19 cellular contexts compared by ENCODE assay signal in genomic region chr12:49560695-49561094, GRCh38. TPM values are rescaled to one million over a fixed set of nuclear protein-coding genes. Genes with fewer than 3 reads are reported as not detected.
DNase-seq lines count a peak whose midpoint lies in the region; ATAC-seq, FAIRE-seq and TF ChIP-seq lines count a peak whose summit lies in the region.
"Had no signal": no experiment of that assay in that cellular context is flagged by ENCODE, and none has a peak within 500 bp of the region (broad histone marks: within the 10 kb centered on the region; RNA-seq: fewer than 3 reads in every experiment).

No MANE protein-coding gene starts in this region.

- CTCF ChIA-PET in activated naive CD4-positive, alpha-beta T cell treated with anti-CD3 and anti-CD28 coated beads, Interleukin-2, amount 10 ng/mL, durations not matched to agents 7 days and 5 days (lab: Charles Lee), result interaction anchor here (0.8 to 0.9 kb wide), 2 partner anchors 20 to 203 kb away, joined by 3 to 4 read pairs; no protein-coding TSS in a partner anchor
- CTCF ChIA-PET in activated naive CD4-positive, alpha-beta T cell treated with anti-CD3 and anti-CD28 coated beads for 36 hours (lab: Charles Lee), result interaction anchor here (1.7 kb wide), 1 partner anchor 11 kb away, joined by 4 read pairs; no protein-coding TSS in a partner anchor

- H3K27ac Mint-ChIP-seq in activated naive CD4-positive, alpha-beta T cell treated with anti-CD3 and anti-CD28 coated beads, Interleukin-2, amount 10 ng/mL, durations not matched to agents 7 days and 5 days, result peak overlapping the region; percentile 73
- no peak overlapping the region for H3K27ac Mint-ChIP-seq in activated naive CD4-positive, alpha-beta T cell treated with anti-CD3 and anti-CD28 coated beads for 36 hours
- H3K27ac Mint-ChIP-seq in activated T-helper 17 cell treated with anti-CD3 and anti-CD28 coated beads, Interleukin-2, amount 50 U/mL, for 72 hours, result peak overlapping the region; percentile 22
- H3K27ac Mint-ChIP-seq in stimulated activated naive CD8-positive, alpha-beta T cell treated with anti-CD3 and anti-CD28 coated beads, Interleukin-15, Interleukin-2, amounts not matched to agents 100 ng/mL and 50 ng/mL, for 24 hours, result peak overlapping the region; percentile 66

- no peaks in the 10 kb centered on the region for H3K27me3 Mint-ChIP-seq in activated naive CD4-positive, alpha-beta T cell treated with anti-CD3 and anti-CD28 coated beads, Interleukin-2, amount 10 ng/mL, durations not matched to agents 7 days and 5 days
- H3K27me3 Mint-ChIP-seq in activated naive CD4-positive, alpha-beta T cell treated with anti-CD3 and anti-CD28 coated beads for 36 hours (ENCODE audit: low read depth), result no peaks in the 10 kb centered on the region
- H3K27me3 Mint-ChIP-seq in activated T-helper 17 cell treated with anti-CD3 and anti-CD28 coated beads, Interleukin-2, amount 50 U/mL, for 72 hours, result no peaks in the 10 kb centered on the region
- H3K27me3 Mint-ChIP-seq in stimulated activated naive CD8-positive, alpha-beta T cell treated with anti-CD3 and anti-CD28 coated beads, Interleukin-15, Interleukin-2, amounts not matched to agents 100 ng/mL and 50 ng/mL, for 24 hours, result no peaks in the 10 kb centered on the region
- H3K27me3 Mint-ChIP-seq: CD4-positive, alpha-beta memory T cell had no signal

- intact Hi-C loops in activated naive CD4-positive, alpha-beta T cell treated with anti-CD3 and anti-CD28 coated beads for 36 hours (cut with micrococcal nuclease), result no loop called here
- intact Hi-C loops in kidney (cut with DNase I), result no loop called here

- H3K27ac ChIP-seq in kidney (ENCODE audit: low read depth in 2 of 2, low read length in 2 of 2), result no peak overlapping the region
- H3K27ac ChIP-seq: BLaER1 had no signal

- no peak overlapping the region for H3K4me3 ChIP-seq in kidney (ENCODE audit: low read length in 2 of 2)
- H3K4me3 ChIP-seq: BLaER1 had no signal

- peaks cover 14 to 15% of the 10 kb centered on the region in 2 donors for H3K4me1 ChIP-seq in kidney (ENCODE audit: control insufficient read depth in 1 of 2, insufficient read depth in 1 of 2, low read depth in 1 of 2, low read length in 2 of 2)

- no peaks in the 10 kb centered on the region for H3K9me3 Mint-ChIP-seq in activated naive CD4-positive, alpha-beta T cell treated with anti-CD3 and anti-CD28 coated beads, Interleukin-2, amount 10 ng/mL, durations not matched to agents 7 days and 5 days
- no peaks in the 10 kb centered on the region for H3K9me3 Mint-ChIP-seq in activated naive CD4-positive, alpha-beta T cell treated with anti-CD3 and anti-CD28 coated beads for 36 hours
- no peaks in the 10 kb centered on the region for H3K9me3 Mint-ChIP-seq in activated T-helper 17 cell treated with anti-CD3 and anti-CD28 coated beads, Interleukin-2, amount 50 U/mL, for 72 hours
- no peaks in the 10 kb centered on the region for H3K9me3 Mint-ChIP-seq in stimulated activated naive CD8-positive, alpha-beta T cell treated with anti-CD3 and anti-CD28 coated beads, Interleukin-15, Interleukin-2, amounts not matched to agents 100 ng/mL and 50 ng/mL, for 24 hours
- H3K9me3 Mint-ChIP-seq: CD4-positive, alpha-beta memory T cell had no signal

- peaks cover 41 to 62% of the 10 kb centered on the region in 2 donors for H3K36me3 ChIP-seq in kidney (ENCODE audit: control insufficient read depth in 1 of 2, insufficient read depth in 2 of 2, low read length in 2 of 2)

- peaks cover 59% of the 10 kb centered on the region for H3K36me3 Mint-ChIP-seq in activated naive CD4-positive, alpha-beta T cell treated with anti-CD3 and anti-CD28 coated beads, Interleukin-2, amount 10 ng/mL, durations not matched to agents 7 days and 5 days
- H3K36me3 Mint-ChIP-seq in activated naive CD4-positive, alpha-beta T cell treated with anti-CD3 and anti-CD28 coated beads for 36 hours (ENCODE audit: low read depth), result peaks cover 34% of the 10 kb centered on the region
- peaks cover 79% of the 10 kb centered on the region for H3K36me3 Mint-ChIP-seq in activated T-helper 17 cell treated with anti-CD3 and anti-CD28 coated beads, Interleukin-2, amount 50 U/mL, for 72 hours (ENCODE audit: low read depth)
- H3K36me3 Mint-ChIP-seq in stimulated activated naive CD8-positive, alpha-beta T cell treated with anti-CD3 and anti-CD28 coated beads, Interleukin-15, Interleukin-2, amounts not matched to agents 100 ng/mL and 50 ng/mL, for 24 hours (ENCODE audit: low read depth), result peaks cover 46% of the 10 kb centered on the region

- FAIRE-seq in kidney (lab: Jason Lieb, UNC), result no peak
- FAIRE-seq: D721Med, GM12891 had no signal

- ATAC-seq in activated T-helper 17 cell treated with anti-CD3 and anti-CD28 coated beads, Interleukin-2, amount 50 U/mL, for 72 hours (replicated peaks), result no peak
- ATAC-seq in HG02678 (IDR thresholded peaks at IDR 0.05; ENCODE audit: unreplicated experiment) (no peak), GM21447 (IDR thresholded peaks at IDR 0.05; ENCODE audit: unreplicated experiment) (no peak)

- H3K9me3 ChIP-seq in kidney (ENCODE audit: control insufficient read depth in 1 of 2, low read length in 2 of 2), result no peaks in the 10 kb centered on the region
- H3K9me3 ChIP-seq: BLaER1 had no signal

- DNase-seq in activated naive CD4-positive, alpha-beta T cell treated with anti-CD3 and anti-CD28 coated beads, Interleukin-2, amount 10 ng/mL, durations not matched to agents 7 days and 5 days, result no peak
- no peak for DNase-seq in activated naive CD4-positive, alpha-beta T cell treated with anti-CD3 and anti-CD28 coated beads for 36 hours
- DNase-seq in kidney (peak; percentile 39), NCI-H1092 (lab: John Stamatoyannopoulos, UW) (no peak)
- DNase-seq: CD4-positive, alpha-beta memory T cell; KBM-7; NCI-H187; NCI-H2227 treated with DMSO at 0.1 percent for 48 hours; NCI-H510A treated with DMSO at 0.1 percent for 48 hours; NCI-H774; OCI-M1; Right ventricle myocardium superior had no signal

- no peak overlapping the region for H3K4me3 Mint-ChIP-seq in activated naive CD4-positive, alpha-beta T cell treated with anti-CD3 and anti-CD28 coated beads, Interleukin-2, amount 10 ng/mL, durations not matched to agents 7 days and 5 days
- H3K4me3 Mint-ChIP-seq in activated naive CD4-positive, alpha-beta T cell treated with anti-CD3 and anti-CD28 coated beads for 36 hours, result no peak overlapping the region
- no peak overlapping the region for H3K4me3 Mint-ChIP-seq in activated T-helper 17 cell treated with anti-CD3 and anti-CD28 coated beads, Interleukin-2, amount 50 U/mL, for 72 hours
- peak overlapping the region; percentile 33 for H3K4me3 Mint-ChIP-seq in stimulated activated naive CD8-positive, alpha-beta T cell treated with anti-CD3 and anti-CD28 coated beads, Interleukin-15, Interleukin-2, amounts not matched to agents 100 ng/mL and 50 ng/mL, for 24 hours
- H3K4me3 Mint-ChIP-seq: CD4-positive, alpha-beta memory T cell had no signal

- H3K9ac ChIP-seq in kidney (ENCODE audit: low read length in 2 of 2), result no peak overlapping the region
- H3K9ac ChIP-seq: BLaER1 had no signal

- TF ChIP-seq CTCF in kidney (IDR thresholded peaks at IDR 0.05; ENCODE audit: borderline replicate concordance, extremely low read depth, insufficient read depth), result no peak

- peaks cover 47% of the 10 kb centered on the region for H3K4me1 Mint-ChIP-seq in activated naive CD4-positive, alpha-beta T cell treated with anti-CD3 and anti-CD28 coated beads, Interleukin-2, amount 10 ng/mL, durations not matched to agents 7 days and 5 days
- H3K4me1 Mint-ChIP-seq in activated naive CD4-positive, alpha-beta T cell treated with anti-CD3 and anti-CD28 coated beads for 36 hours (ENCODE audit: low read depth), result peaks cover 14% of the 10 kb centered on the region
- peaks cover 7% of the 10 kb centered on the region for H3K4me1 Mint-ChIP-seq in activated T-helper 17 cell treated with anti-CD3 and anti-CD28 coated beads, Interleukin-2, amount 50 U/mL, for 72 hours
- peaks cover 47% of the 10 kb centered on the region for H3K4me1 Mint-ChIP-seq in stimulated activated naive CD8-positive, alpha-beta T cell treated with anti-CD3 and anti-CD28 coated beads, Interleukin-15, Interleukin-2, amounts not matched to agents 100 ng/mL and 50 ng/mL, for 24 hours (ENCODE audit: low read depth)

RNA-seq across cellular contexts. Expression of gene MCRS1, which starts 7.2 kb away (rescaled TPM):
- total RNA-seq in activated naive CD4-positive, alpha-beta T cell treated with anti-CD3 and anti-CD28 coated beads for 36 hours, result 10 to 100 TPM; 49.8 to 52.7 TPM
- 10 to 100 TPM; 31.6 to 54.8 TPM for total RNA-seq in activated T-helper 17 cell treated with anti-CD3 and anti-CD28 coated beads, Interleukin-2, amount 50 U/mL, for 72 hours
- 66.8 TPM for total RNA-seq in kidney
- 60.4 TPM for polyA plus RNA-seq in kidney (ENCODE audit: insufficient read depth, low read depth, low replicate concordance)

RNA-seq across cellular contexts. Expression of gene KCNH3, which starts 21.9 kb away (rescaled TPM):
- total RNA-seq in activated naive CD4-positive, alpha-beta T cell treated with anti-CD3 and anti-CD28 coated beads for 36 hours, result under 1 TPM; 0.57 to 0.91 TPM
- 1 to 10 TPM; 1.1 to 1.3 TPM for total RNA-seq in activated T-helper 17 cell treated with anti-CD3 and anti-CD28 coated beads, Interleukin-2, amount 50 U/mL, for 72 hours
- total RNA-seq in kidney, result 2.8 TPM
- polyA plus RNA-seq in kidney (ENCODE audit: insufficient read depth, low read depth, low replicate concordance), result 1.4 TPM

RNA-seq across cellular contexts. Expression of gene FAM186B, which starts 44.7 kb away (rescaled TPM):
- total RNA-seq in activated naive CD4-positive, alpha-beta T cell treated with anti-CD3 and anti-CD28 coated beads for 36 hours, result under 1 TPM in 1 of 2 experiments, not detected in 1; 0.12 TPM
- under 1 TPM in 1 of 2 donors, not detected in 1; 0.11 TPM for total RNA-seq in activated T-helper 17 cell treated with anti-CD3 and anti-CD28 coated beads, Interleukin-2, amount 50 U/mL, for 72 hours
- 0.85 TPM for total RNA-seq in kidney
- 0.34 TPM for polyA plus RNA-seq in kidney (ENCODE audit: insufficient read depth, low read depth, low replicate concordance)
